Comparison of ENCODE assay signal across 2 cellular contexts in the genomic region with DNA sequence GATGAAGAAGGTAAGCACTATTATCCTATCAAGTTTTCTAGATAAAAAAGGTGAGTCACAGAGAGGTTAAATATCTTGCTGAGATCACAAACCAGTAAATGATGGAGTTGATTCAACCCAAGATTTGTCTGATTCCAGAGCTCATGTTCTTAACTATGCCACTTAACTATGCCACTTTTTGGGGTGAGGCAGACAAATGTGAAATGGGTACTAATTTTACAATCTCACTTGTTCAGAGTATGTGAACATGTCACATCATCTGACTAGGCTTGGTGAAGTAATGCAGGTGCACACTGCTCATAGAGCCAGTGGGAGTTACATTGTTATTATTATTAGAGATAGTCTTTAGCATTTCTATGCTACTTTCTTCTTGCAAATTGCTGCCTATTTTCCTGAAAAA.
TF ChIP-seq lines count a peak whose summit lies in the region.

No MANE protein-coding gene starts in this region.

TF ChIP-seq in WTC11, 78 proteins besides CTCF, POLR2A, EP300 and RAD21:
- TF ChIP-seq GABPB1 (CRISPR knock-in tag; IDR thresholded peaks at IDR 0.05), result no peak
- TF ChIP-seq SMAD4 (CRISPR knock-in tag; IDR thresholded peaks at IDR 0.05), result no peak
- no peak for TF ChIP-seq ZNF671 (CRISPR knock-in tag; IDR thresholded peaks at IDR 0.05)
- TF ChIP-seq HMGA2 (CRISPR knock-in tag; IDR thresholded peaks at IDR 0.05), result no peak
- TF ChIP-seq NR3C1 (CRISPR knock-in tag; conservative IDR thresholded peaks at IDR 0.05; ENCODE audit: low read depth), result no peak
- TF ChIP-seq, protein P1, sequence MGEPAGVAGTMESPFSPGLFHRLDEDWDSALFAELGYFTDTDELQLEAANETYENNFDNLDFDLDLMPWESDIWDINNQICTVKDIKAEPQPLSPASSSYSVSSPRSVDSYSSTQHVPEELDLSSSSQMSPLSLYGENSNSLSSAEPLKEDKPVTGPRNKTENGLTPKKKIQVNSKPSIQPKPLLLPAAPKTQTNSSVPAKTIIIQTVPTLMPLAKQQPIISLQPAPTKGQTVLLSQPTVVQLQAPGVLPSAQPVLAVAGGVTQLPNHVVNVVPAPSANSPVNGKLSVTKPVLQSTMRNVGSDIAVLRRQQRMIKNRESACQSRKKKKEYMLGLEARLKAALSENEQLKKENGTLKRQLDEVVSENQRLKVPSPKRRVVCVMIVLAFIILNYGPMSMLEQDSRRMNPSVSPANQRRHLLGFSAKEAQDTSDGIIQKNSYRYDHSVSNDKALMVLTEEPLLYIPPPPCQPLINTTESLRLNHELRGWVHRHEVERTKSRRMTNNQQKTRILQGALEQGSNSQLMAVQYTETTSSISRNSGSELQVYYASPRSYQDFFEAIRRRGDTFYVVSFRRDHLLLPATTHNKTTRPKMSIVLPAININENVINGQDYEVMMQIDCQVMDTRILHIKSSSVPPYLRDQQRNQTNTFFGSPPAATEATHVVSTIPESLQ (CRISPR knock-in tag; IDR thresholded peaks at IDR 0.05), result no peak
- no peak for TF ChIP-seq JAZF1 (CRISPR knock-in tag; IDR thresholded peaks at IDR 0.05)
- TF ChIP-seq, protein P2, sequence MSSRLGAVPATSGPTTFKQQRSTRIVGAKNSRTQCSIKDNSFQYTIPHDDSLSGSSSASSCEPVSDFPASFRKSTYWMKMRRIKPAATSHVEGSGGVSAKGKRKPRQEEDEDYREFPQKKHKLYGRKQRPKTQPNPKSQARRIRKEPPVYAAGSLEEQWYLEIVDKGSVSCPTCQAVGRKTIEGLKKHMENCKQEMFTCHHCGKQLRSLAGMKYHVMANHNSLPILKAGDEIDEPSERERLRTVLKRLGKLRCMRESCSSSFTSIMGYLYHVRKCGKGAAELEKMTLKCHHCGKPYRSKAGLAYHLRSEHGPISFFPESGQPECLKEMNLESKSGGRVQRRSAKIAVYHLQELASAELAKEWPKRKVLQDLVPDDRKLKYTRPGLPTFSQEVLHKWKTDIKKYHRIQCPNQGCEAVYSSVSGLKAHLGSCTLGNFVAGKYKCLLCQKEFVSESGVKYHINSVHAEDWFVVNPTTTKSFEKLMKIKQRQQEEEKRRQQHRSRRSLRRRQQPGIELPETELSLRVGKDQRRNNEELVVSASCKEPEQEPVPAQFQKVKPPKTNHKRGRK (CRISPR knock-in tag; IDR thresholded peaks at IDR 0.05; ENCODE audit: borderline replicate concordance), result no peak
TF ChIP-seq in WTC11: peak in this region for 0.

TF ChIP-seq in H1, 55 proteins besides CTCF, POLR2A, EP300 and RAD21:
- TF ChIP-seq SUZ12 (IDR thresholded peaks at IDR 0.05; ENCODE audit: low read length) (no peak), CHD7 (IDR thresholded peaks at IDR 0.05; ENCODE audit: insufficient replicate concordance, low read length) (no peak), GABPA (IDR thresholded peaks at IDR 0.05; ENCODE audit: borderline replicate concordance, insufficient read depth, low read length) (no peak), NANOG (IDR thresholded peaks at IDR 0.05; ENCODE audit: insufficient read depth, low read depth, low read length, poor library complexity, severe bottlenecking) (no peak), SAP30 (IDR thresholded peaks at IDR 0.05; ENCODE audit: insufficient read depth, insufficient replicate concordance, low read length) (no peak)
TF ChIP-seq in H1: peak in this region for 0.
